In genomic region chr16:2429037-2429770, GRCh38 we compare ENCODE assay signal across 8 cellular contexts. TPM values are rescaled to one million over a fixed set of nuclear protein-coding genes. Genes with fewer than 3 reads are reported as not detected.
DNase-seq lines count a peak whose midpoint lies in the region; ATAC-seq, FAIRE-seq and TF ChIP-seq lines count a peak whose summit lies in the region.

Gene CCNF, plus strand, starts transcription at chr16:2429447. Its CDS starts 35 bp downstream, at chr16:2429482.

- H2AFZ ChIP-seq in SU-DHL-6 (ENCODE audit: low read depth, low read length, severe bottlenecking), result peak within 1 kb of the TSS; percentile 73

- no peaks in the 10 kb centered on the region for H3F3A ChIP-seq in SU-DHL-6 (ENCODE audit: insufficient read depth)

- H3K79me2 ChIP-seq in SU-DHL-6 (ENCODE audit: insufficient read depth, low read length), result peaks cover 38% of the 10 kb centered on the region

- TF ChIP-seq CTCF in GM12864 (IDR thresholded peaks at IDR 0.05; ENCODE audit: low read depth, low read length, missing control alignments) (no peak), SU-DHL-6 (IDR thresholded peaks at IDR 0.05; ENCODE audit: insufficient read depth, low read length, poor library complexity, severe bottlenecking) (no peak), pancreas (IDR thresholded peaks at IDR 0.05) (no peak), tibial artery (IDR thresholded peaks at IDR 0.05) (peak in 1 of 2 experiments; percentile 26)

- intact Hi-C loops in Right ventricle myocardium superior (cut with DNase I), result loop anchor here (10.0 kb wide), 1 partner anchor 84 kb away; the partner anchor contains the start of gene ABCA3
- intact Hi-C loops in pancreas (cut with DNase I), result loop anchor here in 2 of 3 donors (10.0 kb wide), 1 partner anchor 84 kb away; the partner anchor contains the start of gene ABCA3 (in 2 of the 2)
- intact Hi-C loops in tibial artery (cut with DNase I; ENCODE audit: low total_unique reads), result loop anchor here (2.0 to 5.0 kb wide), 2 partner anchors 73 to 88 kb away; partner anchors contain the start of gene ABCA3

- no peaks in the 10 kb centered on the region for H3K9me2 ChIP-seq in SU-DHL-6 (replicated peaks; ENCODE audit: insufficient read depth, low read length)

- H3K4me3 ChIP-seq in GM12864 (ENCODE audit: low read depth, low read length) (peak within 1 kb of the TSS; percentile 82), SU-DHL-6 (ENCODE audit: insufficient read depth, low read length, poor library complexity, severe bottlenecking) (peak within 1 kb of the TSS; percentile 80), pancreas (peak within 1 kb of the TSS; percentile 83 to 94 (median 90)), tibial artery (peak within 1 kb of the TSS; percentile 63 to 96)

- H3K4me2 ChIP-seq in SU-DHL-6 (ENCODE audit: low read depth, low read length, poor library complexity, severe bottlenecking), result peak within 1 kb of the TSS; percentile 82

- no peak for FAIRE-seq in pancreas (lab: Jason Lieb, UNC)

- 0 out of 2 replicates have a peak, but pooled peaks cover 7% of the 10 kb centered on the region for H4K20me1 ChIP-seq in SU-DHL-6 (ENCODE audit: low read depth, low read length)

- ATAC-seq in HG02642 (IDR thresholded peaks at IDR 0.05; ENCODE audit: poor library complexity, unreplicated experiment) (peak; percentile 87), Right ventricle myocardium superior (ENCODE audit: poor library complexity) (peak; percentile 98), pancreas (peak; percentile 95 to 98 (median 96))

- H3K27me3 ChIP-seq in SU-DHL-6 (ENCODE audit: low read length) (no peaks in the 10 kb centered on the region), pancreas (no peaks in the 10 kb centered on the region), tibial artery (no peaks in the 10 kb centered on the region)

- DNase-seq in GM12864 (ENCODE audit: low read depth), result peak; percentile 75
- peak; percentile 82 for DNase-seq in NCI-H1105 treated with DMSO at 0.1 percent for 48 hours (lab: John Stamatoyannopoulos, UW)
- peak; percentile 98 for DNase-seq in activated naive CD8-positive, alpha-beta T cell treated with anti-CD3 and anti-CD28 coated beads, Interleukin-2, amount 50 U/mL, for 16 hours (ENCODE audit: low read depth, low spot score)
- DNase-seq in Right ventricle myocardium superior, result peak; percentile 99
- DNase-seq in pancreas, result peak; percentile 97 to 99 (median 98)
- peak; percentile 96 to 98 for DNase-seq in tibial artery

- H3K27ac ChIP-seq in SU-DHL-6 (ENCODE audit: low read depth, low read length) (peak within 1 kb of the TSS; percentile 72), pancreas (peak within 1 kb of the TSS in 3 of 4 donors; percentile 46 to 76 (median 73)), tibial artery (peak within 1 kb of the TSS; percentile 73 to 75)

- H3K9me3 ChIP-seq in SU-DHL-6 (ENCODE audit: insufficient read depth, low read length) (no peaks in the 10 kb centered on the region), pancreas (no peaks in the 10 kb centered on the region), tibial artery (no peaks in the 10 kb centered on the region)

- 1% methylated on average over 94 to 102 of the region's 102 CpGs for WGBS in pancreas, 2 donors

- peaks cover 0 to 6% (median 6%) of the 10 kb centered on the region in 3 donors for H3K4me1 ChIP-seq in pancreas
- peaks cover 0 to 16% (median 13%) of the 10 kb centered on the region in 4 donors for H3K4me1 ChIP-seq in tibial artery

- H3K36me3 ChIP-seq in SU-DHL-6 (ENCODE audit: low read length) (peaks cover 18% of the 10 kb centered on the region), pancreas (no peaks in the 10 kb centered on the region), tibial artery (peaks cover 0 to 15% (median 0%) of the 10 kb centered on the region in 3 donors)

- peak within 1 kb of the TSS; percentile 96 for H3K9ac ChIP-seq in SU-DHL-6 (ENCODE audit: low read length)

RNA-seq across cellular contexts. Expression of gene CCNF, which starts in this region (rescaled TPM):
- total RNA-seq in Right ventricle myocardium superior, result 1.4 TPM
- 1 to 10 TPM in 4 of 6 donors, under 1 TPM in 2; 0.69 to 2.6 (median 1.3) TPM for total RNA-seq in pancreas
- under 1 TPM; 0.77 to 0.91 TPM for polyA plus RNA-seq in pancreas

Comparison
In these comparisons a context has a peak if more than half of its experiments do, and no peak if none do; other contexts are left out.
1. Peak in every context shown above with its lines: DNase-seq, ATAC-seq, H3K4me3 ChIP-seq and H3K27ac ChIP-seq.